Comparison of ENCODE assay signal across 20 cellular contexts in the genomic region with DNA sequence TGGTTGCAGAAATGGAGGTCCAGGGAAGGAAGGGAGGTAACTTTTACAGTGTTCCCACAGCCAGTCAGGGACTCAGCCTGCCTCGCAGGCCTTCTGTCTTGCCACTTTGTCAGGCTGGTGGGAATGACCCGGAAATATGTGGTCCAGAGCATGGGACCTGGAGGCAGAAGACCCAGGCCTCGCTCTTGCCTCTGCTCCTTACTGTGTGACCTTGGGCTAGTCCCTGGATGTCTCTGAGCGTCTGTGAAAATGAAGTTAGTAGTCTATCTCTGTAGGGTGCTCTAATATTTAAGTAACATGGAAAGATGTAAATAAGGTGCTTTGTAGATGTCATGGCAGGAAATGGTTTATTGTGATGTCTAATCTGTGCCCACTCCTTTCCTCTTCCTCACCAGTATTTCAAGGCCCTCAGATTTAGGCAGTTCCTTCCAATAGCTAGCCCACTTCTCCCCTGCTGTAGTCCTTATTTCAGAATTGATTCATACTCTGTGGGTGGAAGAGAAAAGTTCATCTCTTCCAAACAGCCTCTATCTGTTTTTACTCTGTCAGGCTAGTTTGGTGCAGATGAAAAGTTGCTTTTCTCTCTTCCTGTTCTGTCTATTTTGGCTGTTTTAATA. TPM values are rescaled to one million over a fixed set of nuclear protein-coding genes. Genes with fewer than 3 reads are reported as not detected.
DNase-seq lines count a peak whose midpoint lies in the region; ATAC-seq and TF ChIP-seq lines count a peak whose summit lies in the region.
"Had no signal": no experiment of that assay in that cellular context is flagged by ENCODE, and none has a peak within 500 bp of the region (broad histone marks: within the 10 kb centered on the region; RNA-seq: fewer than 3 reads in every experiment).

No MANE protein-coding gene starts in this region.

- no peak overlapping the region for H3K9ac ChIP-seq in PC-3 (ENCODE audit: low read length)

- H4K20me1 ChIP-seq in PC-3 (ENCODE audit: low read length): no peaks in the 10 kb centered on the region

- peaks cover 4% of the 10 kb centered on the region for H3K27me3 Mint-ChIP-seq in activated CD8-positive, alpha-beta T cell treated with anti-CD3 and anti-CD28 coated beads for 36 hours
- peaks cover 12% of the 10 kb centered on the region for H3K27me3 Mint-ChIP-seq in activated CD8-positive, alpha-beta T cell treated with anti-CD3 and anti-CD28 coated beads, Interleukin-2, amount 10 ng/mL, durations not matched to agents 7 days and 5 days (ENCODE audit: low read depth)

- intact Hi-C loops in activated CD8-positive, alpha-beta T cell treated with anti-CD3 and anti-CD28 coated beads for 36 hours (cut with micrococcal nuclease): no loop called here
- intact Hi-C loops in PC-3 (cut with micrococcal nuclease): no loop called here

- no peaks in the 10 kb centered on the region for H3K36me3 ChIP-seq in PC-3 (ENCODE audit: low read depth, low read length)
- H3K36me3 ChIP-seq: lower lobe of right lung, tibial nerve had no signal

- no peak for DNase-seq in activated CD8-positive, alpha-beta T cell treated with anti-CD3 and anti-CD28 coated beads for 36 hours
- no peak for DNase-seq in activated CD8-positive, alpha-beta T cell treated with anti-CD3 and anti-CD28 coated beads, Interleukin-2, amount 10 ng/mL, durations not matched to agents 7 days and 5 days
- DNase-seq in inferior parietal cortex (ENCODE audit: extremely low spot score) (peak; percentile 22), PC-3 (no peak), SKM-1 (lab: John Stamatoyannopoulos, UW; ENCODE audit: unreplicated experiment) (no peak), SK-N-DZ (ENCODE audit: low spot score) (no peak)
- DNase-seq: activated CD4-positive, alpha-beta T cell treated with anti-CD3 and anti-CD28 coated beads, Interleukin-2, amount 50 U/mL, for 48 hours; activated effector memory CD4-positive, alpha-beta T cell treated with anti-CD3 and anti-CD28 coated beads, Interleukin-2, amount 50 U/mL, for 16 hours; CD8-positive, alpha-beta memory T cell; lower lobe of right lung; NCI-H1048; NCI-H748 treated with DMSO at 0.1 percent for 48 hours; PC-9; stimulated activated CD4-positive, alpha-beta T cell treated with anti-CD3 and anti-CD28 coated beads, Interleukin-4, amount 100 ng/mL, for 4 hours had no signal

- no peaks in the 10 kb centered on the region for H3K9me2 ChIP-seq in PC-3 (replicated peaks; ENCODE audit: low read length)

- CTCF ChIA-PET in activated CD8-positive, alpha-beta T cell treated with anti-CD3 and anti-CD28 coated beads for 36 hours (lab: Charles Lee): interaction anchor here (0.6 to 2.0 kb wide), 3 partner anchors 11 to 71 kb away, joined by 3 to 6 read pairs (median 3); no protein-coding TSS in a partner anchor
- CTCF ChIA-PET in activated CD8-positive, alpha-beta T cell treated with anti-CD3 and anti-CD28 coated beads, Interleukin-2, amount 10 ng/mL, durations not matched to agents 7 days and 5 days (lab: Charles Lee): interaction anchor here (1.0 kb wide), 1 partner anchor 28 kb away, joined by 3 read pairs; no protein-coding TSS in a partner anchor
- CTCF ChIA-PET in PC-3 (lab: Charles Lee): no interaction called here

- ATAC-seq in activated CD8-positive, alpha-beta T cell treated with anti-CD3 and anti-CD28 coated beads for 36 hours: peak; percentile 85
- ATAC-seq in activated CD8-positive, alpha-beta T cell treated with anti-CD3 and anti-CD28 coated beads, Interleukin-2, amount 10 ng/mL, durations not matched to agents 7 days and 5 days: no peak
- ATAC-seq in PC-3: no peak
- ATAC-seq: K562, lower lobe of right lung had no signal

- peak overlapping the region; percentile 54 for H3K27ac Mint-ChIP-seq in activated CD8-positive, alpha-beta T cell treated with anti-CD3 and anti-CD28 coated beads for 36 hours
- no peak overlapping the region for H3K27ac Mint-ChIP-seq in activated CD8-positive, alpha-beta T cell treated with anti-CD3 and anti-CD28 coated beads, Interleukin-2, amount 10 ng/mL, durations not matched to agents 7 days and 5 days

- H3K4me1 ChIP-seq in PC-3 (ENCODE audit: insufficient read depth, low read length): peaks cover 18% of the 10 kb centered on the region

- no peaks in the 10 kb centered on the region for H3K36me3 Mint-ChIP-seq in activated CD8-positive, alpha-beta T cell treated with anti-CD3 and anti-CD28 coated beads for 36 hours (ENCODE audit: low read depth)
- no peaks in the 10 kb centered on the region for H3K36me3 Mint-ChIP-seq in activated CD8-positive, alpha-beta T cell treated with anti-CD3 and anti-CD28 coated beads, Interleukin-2, amount 10 ng/mL, durations not matched to agents 7 days and 5 days (ENCODE audit: low read depth)
- H3K36me3 Mint-ChIP-seq: CD8-positive, alpha-beta memory T cell had no signal

- H3K9me3 ChIP-seq in PC-3 (ENCODE audit: low read length): no peaks in the 10 kb centered on the region
- H3K9me3 ChIP-seq: lower lobe of right lung, tibial nerve had no signal

- peak overlapping the region; percentile 24 for H3K27ac ChIP-seq in VCaP
- peak overlapping the region; percentile 67 for H3K27ac ChIP-seq in temporal lobe (ENCODE audit: low read depth, low read length)
- no peak overlapping the region for H3K27ac ChIP-seq in PC-3 (ENCODE audit: low read length)
- H3K27ac ChIP-seq: HL-60, lower lobe of right lung, PC-9, SK-N-MC had no signal

- no peaks in the 10 kb centered on the region for H3K9me3 Mint-ChIP-seq in activated CD8-positive, alpha-beta T cell treated with anti-CD3 and anti-CD28 coated beads for 36 hours
- H3K9me3 Mint-ChIP-seq in activated CD8-positive, alpha-beta T cell treated with anti-CD3 and anti-CD28 coated beads, Interleukin-2, amount 10 ng/mL, durations not matched to agents 7 days and 5 days (ENCODE audit: insufficient read depth): no peaks in the 10 kb centered on the region
- H3K9me3 Mint-ChIP-seq: CD8-positive, alpha-beta memory T cell had no signal

- H3K4me3 ChIP-seq in PC-3 (ENCODE audit: low read length): no peak overlapping the region
- H3K4me3 ChIP-seq: K562, lower lobe of right lung, PC-9, SK-N-MC, tibial nerve had no signal

- no peaks in the 10 kb centered on the region for H3K79me2 ChIP-seq in PC-3 (ENCODE audit: low read length)

- POLR2A ChIA-PET in activated CD8-positive, alpha-beta T cell treated with anti-CD3 and anti-CD28 coated beads for 36 hours (lab: Charles Lee): no interaction called here
- POLR2A ChIA-PET in activated CD8-positive, alpha-beta T cell treated with anti-CD3 and anti-CD28 coated beads, Interleukin-2, amount 10 ng/mL, durations not matched to agents 7 days and 5 days (lab: Charles Lee): no interaction called here
- POLR2A ChIA-PET in PC-3 (lab: Charles Lee; ENCODE audit: unreplicated experiment): no interaction called here

- peaks cover 31% of the 10 kb centered on the region for H3K4me1 Mint-ChIP-seq in activated CD8-positive, alpha-beta T cell treated with anti-CD3 and anti-CD28 coated beads for 36 hours (ENCODE audit: low read depth)
- H3K4me1 Mint-ChIP-seq in activated CD8-positive, alpha-beta T cell treated with anti-CD3 and anti-CD28 coated beads, Interleukin-2, amount 10 ng/mL, durations not matched to agents 7 days and 5 days (ENCODE audit: low read depth): peaks cover 8% of the 10 kb centered on the region

- no peak overlapping the region for H3K4me2 ChIP-seq in PC-3 (ENCODE audit: low read length)
- H3K4me2 ChIP-seq: PC-9 had no signal

- H3K27me3 ChIP-seq in PC-3 (ENCODE audit: low read length): no peaks in the 10 kb centered on the region
- H3K27me3 ChIP-seq: tibial nerve had no signal

- peak overlapping the region; percentile 11 for H3K4me3 Mint-ChIP-seq in activated CD8-positive, alpha-beta T cell treated with anti-CD3 and anti-CD28 coated beads for 36 hours
- H3K4me3 Mint-ChIP-seq in activated CD8-positive, alpha-beta T cell treated with anti-CD3 and anti-CD28 coated beads, Interleukin-2, amount 10 ng/mL, durations not matched to agents 7 days and 5 days: no peak overlapping the region
- H3K4me3 Mint-ChIP-seq: CD8-positive, alpha-beta memory T cell had no signal

- no TSS peak for BruUV-seq in PC-3 (replicated peaks; lab: Mats Ljungman, UMichigan)

- no peak for TF ChIP-seq CTCF in activated CD8-positive, alpha-beta T cell treated with anti-CD3 and anti-CD28 coated beads for 36 hours (IDR thresholded peaks at IDR 0.05)
- TF ChIP-seq CTCF in VCaP (conservative IDR thresholded peaks at IDR 0.05) (no peak), PC-3 (conservative IDR thresholded peaks at IDR 0.05; ENCODE audit: low read depth, low read length) (no peak)

- no peaks in the 10 kb centered on the region for H3F3A ChIP-seq in PC-3 (ENCODE audit: low read length, unreplicated experiment)

- no peak overlapping the region for H2AFZ ChIP-seq in PC-3 (ENCODE audit: low read length)
- H2AFZ ChIP-seq: PC-9 had no signal

RNA-seq across cellular contexts. Expression of gene CORO2B, which starts 9.1 kb away (rescaled TPM):
- not detected for total RNA-seq in activated CD8-positive, alpha-beta T cell treated with anti-CD3 and anti-CD28 coated beads for 36 hours
- not detected for total RNA-seq in activated CD8-positive, alpha-beta T cell treated with anti-CD3 and anti-CD28 coated beads, Interleukin-2, amount 10 ng/mL, durations not matched to agents 7 days and 5 days
- 28.0 TPM for total RNA-seq in temporal lobe
- 0.66 and 0.92 TPM in 2 replicates for total RNA-seq in PC-3 (2014; rRNA removed)
- not detected in 2 replicates for polyA plus RNA-seq in SK-N-DZ (2014; cell fraction: cytosol; rRNA removed)
- not detected in 2 replicates for polyA plus RNA-seq in SK-N-DZ (2014; cell fraction: nucleus; rRNA removed)
- total RNA-seq: CD8-positive, alpha-beta memory T cell; K562 had no signal
- polyA plus RNA-seq: CD8-positive, alpha-beta memory T cell; K562 had no signal

Comparison
In these comparisons a context has a peak if more than half of its experiments do, and no peak if none do; other contexts are left out.
1. RNA of gene CORO2B, which starts 9.1 kb away (total RNA-seq): 28.0 TPM in temporal lobe (single experiment); 0.66 to 0.92 TPM in PC-3, not detected in activated CD8-positive, alpha-beta T cell treated with anti-CD3 and anti-CD28 coated beads for 36 hours and not detected in activated CD8-positive, alpha-beta T cell treated with anti-CD3 and anti-CD28 coated beads, Interleukin-2, amount 10 ng/mL, durations not matched to agents 7 days and 5 days; every median in the first group is over 10 times any median in the second.